27 cellular contexts compared by ENCODE assay signal in genomic region chr10:128497660-128498377, GRCh38.
"Had no signal": no experiment of that assay in that cellular context is flagged by ENCODE, and none has a peak within 500 bp of the region (broad histone marks: within the 10 kb centered on the region; RNA-seq: fewer than 3 reads in every experiment).

No MANE protein-coding gene starts in this region.

- H3K4me2 ChIP-seq: neural progenitor cell had no signal

- H3K4me3 ChIP-seq: neural progenitor cell, ovary, psoas muscle, right lobe of liver, sigmoid colon, suprapubic skin, testis, tibial artery, transverse colon had no signal

- H3K4me1 ChIP-seq: neural progenitor cell, parathyroid adenoma, psoas muscle, right lobe of liver, sigmoid colon, suprapubic skin, testis, tibial artery, transverse colon had no signal

- H3K27ac ChIP-seq: neural progenitor cell, neutrophil, ovary, parathyroid adenoma, psoas muscle, right lobe of liver, sigmoid colon, suprapubic skin, testis, tibial artery, transverse colon had no signal

- DNase-seq: naive thymus-derived CD4-positive, alpha-beta T cell; natural killer cell; nucleus accumbens; ovary; psoas muscle; right cardiac atrium; sigmoid colon; small intestine; stimulated activated CD4-positive, alpha-beta T cell treated with anti-CD3 and anti-CD28 coated beads, Interleukin-12 subunit alpha, Interleukin-12 subunit beta, amount 100 ng/mL, for 4 hours; stimulated activated CD4-positive, alpha-beta T cell treated with anti-CD3 and anti-CD28 coated beads, Interleukin-1b, Interleukin-23, amount 100 ng/mL, for 48 hours; stimulated activated CD4-positive, alpha-beta T cell treated with anti-CD3 and anti-CD28 coated beads, Interleukin-4, amount 100 ng/mL, for 1 hour; stimulated activated CD4-positive, alpha-beta T cell treated with anti-CD3 and anti-CD28 coated beads, Interleukin-4, amount 100 ng/mL, for 4 hours; stimulated activated CD8-positive, alpha-beta memory T cell treated with anti-CD3 and anti-CD28 coated beads, Interleukin-4, amount 100 ng/mL, for 48 hours; stimulated activated naive CD4-positive, alpha-beta T cell; stimulated activated naive CD8-positive, alpha-beta T cell treated with anti-CD3 and anti-CD28 coated beads, Interleukin-15, amount 100 ng/mL, for 72 hours; stimulated activated naive CD8-positive, alpha-beta T cell treated with anti-CD3 and anti-CD28 coated beads, Interleukin-15, Interleukin-2, amounts not matched to agents 100 U/mL and 50 U/mL, for 24 hours; substantia nigra; testis; tibial artery; transverse colon had no signal

- H2AFZ ChIP-seq: neural progenitor cell, parathyroid adenoma had no signal

- FAIRE-seq: small intestine, urothelium cell line had no signal

- H3K9ac ChIP-seq: neural progenitor cell, parathyroid adenoma had no signal

- H3K27me3 ChIP-seq: neural progenitor cell, neutrophil, ovary, right lobe of liver, sigmoid colon, suprapubic skin, testis, tibial artery, transverse colon had no signal

- H3K79me2 ChIP-seq: parathyroid adenoma had no signal

- H3K9me3 ChIP-seq: neutrophil, ovary, psoas muscle, right lobe of liver, sigmoid colon, suprapubic skin, testis, tibial artery, transverse colon had no signal

- H3K36me3 ChIP-seq: neural progenitor cell, neutrophil, ovary, right lobe of liver, sigmoid colon, suprapubic skin, tibial artery, transverse colon had no signal

- ATAC-seq: naive thymus-derived CD4-positive, alpha-beta T cell; natural killer cell; psoas muscle; right cardiac atrium; right lobe of liver; stimulated activated memory B cell treated with anti-CD40 and anti-IgM and Interleukin-4, amounts not matched to agents 10 μg/mL and 1 μg/mL and 100 μg/mL, for 72 hours; stimulated activated naive CD8-positive, alpha-beta T cell treated with anti-CD3 and anti-CD28 coated beads, Interleukin-15, amount 100 ng/mL, for 72 hours; stimulated activated naive CD8-positive, alpha-beta T cell treated with anti-CD3 and anti-CD28 coated beads, Interleukin-15, Interleukin-2, amounts not matched to agents 100 U/mL and 50 U/mL, for 24 hours had no signal
